ENCODE assay signal across 8 cellular contexts in genomic region chr16:73172621-73173312, GRCh38.
A peak's percentile ranks its signal among the peaks of the same experiment; 100 is the strongest.
DNase-seq lines count a peak whose midpoint lies in the region; ATAC-seq and TF ChIP-seq lines count a peak whose summit lies in the region.

No MANE protein-coding gene starts in this region.

- peak overlapping the region; percentile 88 for H2AFZ ChIP-seq in SK-N-SH (ENCODE audit: low read depth)

- peaks cover 21% of the 10 kb centered on the region for H3F3A ChIP-seq in SK-N-SH (replicated peaks; ENCODE audit: insufficient read depth)

- CTCF ChIA-PET in SK-N-SH (lab: Yijun Ruan, JAX), result interaction anchor here (0.7 to 1.9 kb wide), 7 partner anchors 9 to 706 kb away, joined by 3 to 7 read pairs (median 5); no protein-coding TSS in a partner anchor

- H3K36me3 ChIP-seq in SK-N-SH (replicated peaks in 1 of 2; ENCODE audit: control insufficient read depth in 1 of 2, insufficient read depth in 2 of 2, low read length in 1 of 2) (no peaks in the 10 kb centered on the region), cardiac muscle cell (no peaks in the 10 kb centered on the region), gastrocnemius medialis (no peaks in the 10 kb centered on the region)

- H3K27ac ChIP-seq in SK-N-SH (ENCODE audit: low read depth in 2 of 2, low read length in 1 of 2) (peak overlapping the region; percentile 95 to 100), cardiac muscle cell (no peak overlapping the region), gastrocnemius medialis (peak overlapping the region; percentile 58 to 63 (median 60))

- H3K9me2 ChIP-seq in SK-N-SH, result no peaks in the 10 kb centered on the region

- H3K27me3 ChIP-seq in SK-N-SH (ENCODE audit: insufficient read depth), result no peaks in the 10 kb centered on the region
- H3K27me3 ChIP-seq in cardiac muscle cell, result no peaks in the 10 kb centered on the region
- peaks cover 0 to 3% (median 0%) of the 10 kb centered on the region in 3 donors for H3K27me3 ChIP-seq in gastrocnemius medialis

- in situ Hi-C loops in gastrocnemius medialis (cut with MboI; ENCODE audit: low sequenced_read_pairs in 4 of 4), result no loop called here

- H4K20me1 ChIP-seq in SK-N-SH (ENCODE audit: insufficient read depth), result no peaks in the 10 kb centered on the region

- TF ChIP-seq RAD21 in SK-N-SH (IDR thresholded peaks at IDR 0.05; ENCODE audit: low read length), result no peak; the same call in none of the 2 replicates

- H3K9ac ChIP-seq in SK-N-SH, result peak overlapping the region; percentile 58; the same call in 1 of the 2 replicates

- TF ChIP-seq CTCF in SK-N-SH (IDR thresholded peaks at IDR 0.05), result peak; percentile 53
- TF ChIP-seq CTCF in cardiac muscle cell (IDR thresholded peaks at IDR 0.05; ENCODE audit: low read depth, low read length), result peak; percentile 50
- TF ChIP-seq CTCF in gastrocnemius medialis (IDR thresholded peaks at IDR 0.05 in 4 of 5, conservative IDR thresholded peaks at IDR 0.05 in 1 of 5), result peak in 1 of 5 experiments; percentile 17

- H3K4me3 ChIP-seq in SK-N-SH (ENCODE audit: low read depth in 2 of 2, low read length in 1 of 2), result no peak overlapping the region
- H3K4me3 ChIP-seq in cardiac muscle cell, result no peak overlapping the region
- peak overlapping the region in 1 of 4 donors; percentile 15 for H3K4me3 ChIP-seq in gastrocnemius medialis

- H3K79me2 ChIP-seq in SK-N-SH (ENCODE audit: insufficient read depth), result no peaks in the 10 kb centered on the region

- intact Hi-C loops in gastrocnemius medialis (cut with DNase I; ENCODE audit: low total_unique reads), result loop anchor here (5.0 kb wide), 1 partner anchor 80 kb away; no protein-coding TSS in a partner anchor

- DNase-seq in HS-27A (ENCODE audit: low read depth), result peak; percentile 42
- peak; percentile 80 for DNase-seq in SK-N-SH
- peak; percentile 30 to 97 for DNase-seq in cardiac muscle cell (ENCODE audit: low read depth in 1 of 2, low spot score in 1 of 2)
- peak in 1 of 2 donors; percentile 38 for DNase-seq in gastrocnemius medialis
- DNase-seq in activated CD8-positive, alpha-beta memory T cell treated with anti-CD3 and anti-CD28 coated beads for 24 hours, result no peak
- no peak for DNase-seq in activated CD4-positive, alpha-beta T cell treated with anti-CD3 and anti-CD28 coated beads, Interleukin-2, amount 50 U/mL, for 48 hours
- DNase-seq in activated CD4-positive, alpha-beta T cell treated with anti-CD3 and anti-CD28 coated beads for 4 hours, result no peak

- POLR2A ChIA-PET in SK-N-SH (lab: Yijun Ruan, JAX), result interaction anchor here (0.8 to 1.3 kb wide), 7 partner anchors 11 to 975 kb away, joined by 3 to 16 read pairs (median 3); no protein-coding TSS in a partner anchor

- peak overlapping the region; percentile 58 for H3K4me2 ChIP-seq in SK-N-SH

- peak; percentile 56 to 71 for ATAC-seq in gastrocnemius medialis
- ATAC-seq in GM21360 (IDR thresholded peaks at IDR 0.05; ENCODE audit: unreplicated experiment), result no peak

- TF ChIP-seq EP300 in SK-N-SH (IDR thresholded peaks at IDR 0.05; ENCODE audit: borderline replicate concordance in 1 of 2, low read depth in 1 of 2, low read length in 1 of 2), result peak; percentile 70 to 85; a peak in 3 of 4 replicates

- no peak for TF ChIP-seq POLR2A in gastrocnemius medialis (IDR thresholded peaks at IDR 0.05)

- H3K4me1 ChIP-seq in SK-N-SH (ENCODE audit: control insufficient read depth in 1 of 2, insufficient read depth in 2 of 2, low read depth in 1 of 2, low read length in 1 of 2) (peaks cover 18 to 37% of the 10 kb centered on the region in 2 experiments; a peak in 3 of 4 replicates), cardiac muscle cell (ENCODE audit: low read depth) (peaks cover 8% of the 10 kb centered on the region), gastrocnemius medialis (peaks cover 10 to 18% of the 10 kb centered on the region in 2 donors)

- 17% methylated on average over 12 of the region's 12 CpGs for WGBS in SK-N-SH (ENCODE audit: low lambda C conversion rate)

- no peaks in the 10 kb centered on the region for H3K9me3 ChIP-seq in SK-N-SH
- no peaks in the 10 kb centered on the region for H3K9me3 ChIP-seq in cardiac muscle cell (ENCODE audit: low read depth)
- H3K9me3 ChIP-seq in gastrocnemius medialis, result no peaks in the 10 kb centered on the region

TF ChIP-seq in SK-N-SH, 30 proteins besides CTCF, POLR2A, EP300 and RAD21 (continues in another document):
- TF ChIP-seq MEF2A (IDR thresholded peaks at IDR 0.05; ENCODE audit: borderline replicate concordance, low read depth) (no peak; the same call in 1 of the 2 replicates), FOXJ3 (CRISPR knock-in tag; IDR thresholded peaks at IDR 0.05) (peak; percentile 30; the same call in 1 of the 2 replicates), GABPA (IDR thresholded peaks at IDR 0.05; ENCODE audit: low read depth) (no peak), TEAD4 (IDR thresholded peaks at IDR 0.05; ENCODE audit: borderline replicate concordance, insufficient read depth) (peak; percentile 48; the same call in 1 of the 2 replicates), EZH2phosphoT487 (IDR thresholded peaks at IDR 0.05; ENCODE audit: borderline replicate concordance, low read depth) (no peak), POLR2AphosphoS5 (IDR thresholded peaks at IDR 0.05; ENCODE audit: low read depth, low read length) (peak; percentile 81; the same call in 1 of the 2 replicates), USF2 (IDR thresholded peaks at IDR 0.05; ENCODE audit: borderline replicate concordance, low read depth, low read length) (no peak), SMC3 (IDR thresholded peaks at IDR 0.05; ENCODE audit: low read depth, low read length) (no peak; the same call in 1 of the 2 replicates), RXRA (IDR thresholded peaks at IDR 0.05; ENCODE audit: borderline replicate concordance, low read depth) (peak; percentile 84), NFIC (IDR thresholded peaks at IDR 0.05; ENCODE audit: borderline replicate concordance) (peak; percentile 98), FOXM1 (IDR thresholded peaks at IDR 0.05; ENCODE audit: low read depth) (peak; percentile 59; the same call in 1 of the 2 replicates), TAF1 (IDR thresholded peaks at IDR 0.05; ENCODE audit: borderline replicate concordance, low read depth, low read length) (no peak), FOSL2 (IDR thresholded peaks at IDR 0.05; ENCODE audit: borderline replicate concordance, low read depth) (peak; percentile 37; the same call in 1 of the 2 replicates), CHD2 (IDR thresholded peaks at IDR 0.05; ENCODE audit: low read length, partially characterized antibody) (peak; percentile 62), RFX5 (IDR thresholded peaks at IDR 0.05; ENCODE audit: low read length) (no peak), ZBTB33 (IDR thresholded peaks at IDR 0.05; ENCODE audit: borderline replicate concordance, low read depth) (peak; percentile 74; the same call in 1 of the 2 replicates), MAX (IDR thresholded peaks at IDR 0.05; ENCODE audit: low read depth) (peak; percentile 63), USF1 (IDR thresholded peaks at IDR 0.05; ENCODE audit: borderline replicate concordance, low read depth) (peak; percentile 20; the same call in 1 of the 2 replicates), PBX3 (IDR thresholded peaks at IDR 0.05) (peak; percentile 86), ELF1 (IDR thresholded peaks at IDR 0.05) (peak; percentile 22; the same call in 1 of the 2 replicates), JUND (IDR thresholded peaks at IDR 0.05) (peak; percentile 59)

Comparison
In these comparisons a context has a peak if more than half of its experiments do, and no peak if none do; other contexts are left out.
1. DNase-seq: peak in HS-27A (single experiment), SK-N-SH (single experiment) and cardiac muscle cell (2 of 2); none in activated CD8-positive, alpha-beta memory T cell treated with anti-CD3 and anti-CD28 coated beads for 24 hours (single experiment), activated CD4-positive, alpha-beta T cell treated with anti-CD3 and anti-CD28 coated beads, Interleukin-2, amount 50 U/mL, for 48 hours (0 of 2) and activated CD4-positive, alpha-beta T cell treated with anti-CD3 and anti-CD28 coated beads for 4 hours (0 of 2).